Comparison of ENCODE assay signal across 8 cellular contexts in genomic region chr11:30143098-30143705, GRCh38.
DNase-seq lines count a peak whose midpoint lies in the region; ATAC-seq, FAIRE-seq and TF ChIP-seq lines count a peak whose summit lies in the region.

No MANE protein-coding gene starts in this region.

- CTCF ChIA-PET in H1 (lab: Charles Lee; ENCODE audit: partially characterized antibody): interaction anchor here (0.6 to 6.7 kb wide), 64 partner anchors 8 to 804 kb away, joined by 3 to 201 read pairs (median 4); no protein-coding TSS in a partner anchor

- H3K79me2 ChIP-seq in H1 (ENCODE audit: control insufficient read depth in 1 of 2, insufficient read depth in 2 of 2, low read length in 2 of 2): no peaks in the 10 kb centered on the region
- H3K79me2 ChIP-seq in neural cell (replicated peaks; ENCODE audit: insufficient read depth, low read length): no peaks in the 10 kb centered on the region

- H3K4me1 ChIP-seq in BE2C: no peaks in the 10 kb centered on the region
- no peaks in the 10 kb centered on the region for H3K4me1 ChIP-seq in H1 (replicated peaks in 1 of 4; ENCODE audit: control insufficient read depth in 3 of 4, insufficient read depth in 4 of 4, low read length in 3 of 4)

- peak; percentile 67 for ATAC-seq in GM18498 (IDR thresholded peaks at IDR 0.05; ENCODE audit: unreplicated experiment)
- ATAC-seq in HG03039 (IDR thresholded peaks at IDR 0.05; ENCODE audit: unreplicated experiment): peak; percentile 76

- no peak overlapping the region for H2BK20ac ChIP-seq in H1 (ENCODE audit: low read length)

- H3K9me3 ChIP-seq in BE2C (no peaks in the 10 kb centered on the region), H1 (ENCODE audit: insufficient read depth in 2 of 2, low read depth in 1 of 2, low read length in 1 of 2) (no peaks in the 10 kb centered on the region), neural cell (ENCODE audit: low read length) (no peaks in the 10 kb centered on the region)

- no peak overlapping the region for H2BK120ac ChIP-seq in H1 (replicated peaks; ENCODE audit: low read depth, low read length)

- no peaks in the 10 kb centered on the region for H3K23me2 ChIP-seq in H1 (ENCODE audit: low read depth, low read length)

- no peaks in the 10 kb centered on the region for H3F3A ChIP-seq in neural cell (ENCODE audit: insufficient read depth, low read length, poor library complexity, severe bottlenecking)

- no peak overlapping the region for H3K56ac ChIP-seq in H1 (replicated peaks; ENCODE audit: insufficient read length, low read depth, low read length)

- H3K9ac ChIP-seq in H1 (replicated peaks in 1 of 4; ENCODE audit: extremely low read depth in 1 of 4, low read depth in 3 of 4, low read length in 3 of 4) (no peak overlapping the region), neural cell (ENCODE audit: low read length) (no peak overlapping the region)

- no peak overlapping the region for H2AK5ac ChIP-seq in H1 (ENCODE audit: low read depth, low read length)

- H4K8ac ChIP-seq in H1 (ENCODE audit: extremely low read depth, insufficient read depth, low read length): no peak overlapping the region

- TF ChIP-seq EP300 in H1 (IDR thresholded peaks at IDR 0.05; ENCODE audit: borderline replicate concordance in 1 of 2, low read depth in 2 of 2, low read length in 2 of 2) (no peak), neural cell (conservative IDR thresholded peaks at IDR 0.05; ENCODE audit: poor library complexity, severe bottlenecking) (no peak)

- H3K36me3 ChIP-seq in BE2C (no peaks in the 10 kb centered on the region), H1 (ENCODE audit: control insufficient read depth in 2 of 4, insufficient read depth in 4 of 4, low read length in 3 of 4) (no peaks in the 10 kb centered on the region), neural cell (ENCODE audit: insufficient read depth, low read length) (no peaks in the 10 kb centered on the region)

- no peak overlapping the region for H3K18ac ChIP-seq in H1 (ENCODE audit: extremely low read depth, low read length)

- H3K4me3 ChIP-seq in BE2C (ENCODE audit: low read depth, low read length): no peak overlapping the region
- no peak overlapping the region for H3K4me3 ChIP-seq in H1 (ENCODE audit: extremely low read depth in 1 of 4, insufficient read depth in 2 of 4, low read depth in 3 of 4, low read length in 4 of 4)
- no peak overlapping the region for H3K4me3 ChIP-seq in neural cell (ENCODE audit: low read length)

- no peak overlapping the region for H4K5ac ChIP-seq in H1 (ENCODE audit: insufficient read length, low read depth, low read length)

- no peaks in the 10 kb centered on the region for H3K9me2 ChIP-seq in neural cell (ENCODE audit: insufficient read depth, low read length)

- no peak overlapping the region for H2BK15ac ChIP-seq in H1 (ENCODE audit: low read length)

- DNase-seq in BE2C (no peak), NCI-H82 (lab: John Stamatoyannopoulos, UW) (peak; percentile 70), H1 (ENCODE audit: low read depth in 1 of 2, low spot score in 2 of 2) (no peak), NCI-H1048 (lab: John Stamatoyannopoulos, UW) (no peak)
- no peak for DNase-seq in activated CD4-positive, CD25-positive, alpha-beta regulatory T cell (lab: John Stamatoyannopoulos, UW)

- H3K79me1 ChIP-seq in H1 (ENCODE audit: low read depth, low read length): no peaks in the 10 kb centered on the region

- H3K27me3 ChIP-seq in BE2C (no peaks in the 10 kb centered on the region), H1 (replicated peaks in 1 of 4; ENCODE audit: control insufficient read depth in 3 of 4, extremely low read depth in 1 of 4, insufficient read depth in 3 of 4, low read length in 3 of 4) (no peaks in the 10 kb centered on the region; a peak in 1 of 7 replicates), neural cell (ENCODE audit: insufficient read depth, low read depth, low read length) (no peaks in the 10 kb centered on the region)

- no peak overlapping the region for H4K91ac ChIP-seq in H1 (replicated peaks; ENCODE audit: insufficient read length, low read length)

- WGBS in H1 (ENCODE audit: extremely low coverage in 1 of 2, insufficient coverage in 1 of 2, insufficient read length in 1 of 2, insufficient replicate concordance in 2 of 2, low coverage in 1 of 2, low lambda C conversion rate in 2 of 2, missing lambda C conversion rate in 1 of 2), 2 experiments: 53% methylated on average over 3 of the region's 3 CpGs; no CpG with 5 or more reads in 1 of the 2 experiments

- FAIRE-seq in H1 (lab: Jason Lieb, UNC): peak; percentile 84

- H3K4me2 ChIP-seq in H1 (ENCODE audit: insufficient read depth in 1 of 2, low read depth in 2 of 2, low read length in 2 of 2): no peak overlapping the region
- no peak overlapping the region for H3K4me2 ChIP-seq in neural cell (ENCODE audit: low read length)

- H2BK5ac ChIP-seq in H1 (ENCODE audit: low read depth, low read length): no peak overlapping the region

- H2AFZ ChIP-seq in H1 (ENCODE audit: low read length) (no peak overlapping the region), neural cell (ENCODE audit: low read depth, low read length) (no peak overlapping the region)

- no peak overlapping the region for H2BK12ac ChIP-seq in H1 (ENCODE audit: low read depth, low read length)

- no peak overlapping the region for H3K4ac ChIP-seq in H1 (replicated peaks; ENCODE audit: insufficient read length, low read depth, low read length)

- H3K27ac ChIP-seq in H1 (ENCODE audit: low read depth, low read length) (no peak overlapping the region), neural cell (ENCODE audit: low read length) (no peak overlapping the region)

- no peak overlapping the region for H3K23ac ChIP-seq in H1 (ENCODE audit: insufficient read length)

- TF ChIP-seq CTCF in BE2C (IDR thresholded peaks at IDR 0.05; ENCODE audit: low read depth, low read length): peak; percentile 59
- peak in 2 of 3 experiments; percentile 50 to 74; a peak in 3 of 4 replicates for TF ChIP-seq CTCF in H1 (IDR thresholded peaks at IDR 0.05; ENCODE audit: control extremely low read depth in 1 of 3, insufficient read depth in 1 of 3, low read depth in 1 of 3, low read length in 3 of 3)
- TF ChIP-seq CTCF in neural cell (IDR thresholded peaks at IDR 0.05; ENCODE audit: poor library complexity, severe bottlenecking): peak; percentile 69

- POLR2A ChIA-PET in H1 (lab: Charles Lee; ENCODE audit: partially characterized antibody): no interaction called here

- no peak for TF ChIP-seq POLR2A in H1 (IDR thresholded peaks at IDR 0.05; ENCODE audit: control extremely low read depth in 1 of 2, low read depth in 2 of 2, low read length in 2 of 2)

- no peaks in the 10 kb centered on the region for H4K20me1 ChIP-seq in H1 (replicated peaks in 1 of 2; ENCODE audit: control insufficient read depth in 1 of 2, insufficient read depth in 2 of 2, low read length in 2 of 2)
- no peaks in the 10 kb centered on the region for H4K20me1 ChIP-seq in neural cell (ENCODE audit: insufficient read depth)

- TF ChIP-seq RAD21 in H1 (IDR thresholded peaks at IDR 0.05 in 1 of 2, conservative IDR thresholded peaks at IDR 0.05 in 1 of 2; ENCODE audit: low read depth in 2 of 2, low read length in 2 of 2): peak; percentile 68 to 70
- TF ChIP-seq RAD21 in neural cell (conservative IDR thresholded peaks at IDR 0.05): peak; percentile 69

- H3K14ac ChIP-seq in H1 (ENCODE audit: insufficient read length): no peak overlapping the region

TF ChIP-seq in H1, 55 proteins besides CTCF, POLR2A, EP300 and RAD21 (continues in another document):
- TF ChIP-seq SUZ12 (IDR thresholded peaks at IDR 0.05; ENCODE audit: low read length): no peak

TF ChIP-seq in neural cell, 6 proteins besides CTCF, POLR2A, EP300 and RAD21:
- TF ChIP-seq SMC3 (conservative IDR thresholded peaks at IDR 0.05; ENCODE audit: poor library complexity) (peak; percentile 73), TAF1 (IDR thresholded peaks at IDR 0.05; ENCODE audit: low read depth) (no peak)
